ENCODE assay signal across 21 cellular contexts in the genomic region with DNA sequence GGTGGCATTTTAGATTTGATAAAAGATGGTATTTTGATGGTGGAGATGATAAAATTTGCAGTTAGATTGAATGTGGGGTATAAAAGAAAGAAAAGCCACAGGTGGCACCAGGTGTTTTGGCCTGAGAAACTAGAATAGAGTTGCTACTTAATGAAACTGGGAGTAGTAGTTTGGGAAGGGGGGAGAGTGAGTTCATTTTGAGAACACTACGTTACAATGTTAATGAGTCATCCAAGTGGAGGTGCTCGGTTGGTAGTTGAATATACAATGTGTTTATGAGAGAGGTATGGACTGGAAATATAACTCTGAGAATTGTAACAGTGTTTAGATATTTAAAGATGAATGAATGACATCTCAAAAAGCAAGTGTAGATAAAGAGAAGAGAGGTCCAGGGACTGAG. TPM values are rescaled to one million over a fixed set of nuclear protein-coding genes. Genes with fewer than 3 reads are reported as not detected.
DNase-seq lines count a peak whose midpoint lies in the region; ATAC-seq, FAIRE-seq and TF ChIP-seq lines count a peak whose summit lies in the region.
"Had no signal": no experiment of that assay in that cellular context is flagged by ENCODE, and none has a peak within 500 bp of the region (broad histone marks: within the 10 kb centered on the region; RNA-seq: fewer than 3 reads in every experiment).

No MANE protein-coding gene starts in this region.

- DNase-seq in activated CD4-positive, alpha-beta T cell treated with anti-CD3 and anti-CD28 coated beads for 36 hours = no peak
- no peak for DNase-seq in activated CD4-positive, alpha-beta T cell treated with anti-CD3 and anti-CD28 coated beads, Interleukin-2, amount 50 U/mL, for 48 hours
- DNase-seq in GM19239 (ENCODE audit: insufficient read length, low spot score) (no peak), epithelial cell of esophagus (ENCODE audit: low read depth) (peak; percentile 9), GM03348 (ENCODE audit: low spot score) (no peak), kidney tubule cell (ENCODE audit: low spot score) (no peak)
- DNase-seq: 8988T; C1 segment of cervical spinal cord; DMS153; EL; NCI-H1048; NCI-H146; NCI-H2081 treated with DMSO at 0.1 percent for 48 hours; NCI-H226; NCI-H526 treated with DMSO at 0.1 percent for 48 hours; NK-92 treated with Interleukin-12 subunit alpha and Interleukin-12 subunit beta, amount 100 ng/mL, for 24 hours; OCI-M1; RPMI8226 had no signal

- H3K36me3 Mint-ChIP-seq in activated CD4-positive, alpha-beta T cell treated with anti-CD3 and anti-CD28 coated beads for 36 hours (ENCODE audit: low read depth) = peaks cover 52% of the 10 kb centered on the region

- peaks cover 36% of the 10 kb centered on the region for H3K4me1 Mint-ChIP-seq in activated CD4-positive, alpha-beta T cell treated with anti-CD3 and anti-CD28 coated beads for 36 hours

- intact Hi-C loops in activated CD4-positive, alpha-beta T cell treated with anti-CD3 and anti-CD28 coated beads for 36 hours (cut with DNase I, micrococcal nuclease) = no loop called here

- no peak for TF ChIP-seq CTCF in epithelial cell of esophagus (IDR thresholded peaks at IDR 0.05; ENCODE audit: insufficient read depth, low read depth, low read length, missing control alignments)

- no peaks in the 10 kb centered on the region for H3K27me3 Mint-ChIP-seq in activated CD4-positive, alpha-beta T cell treated with anti-CD3 and anti-CD28 coated beads for 36 hours

- no peak overlapping the region for H3K4me3 ChIP-seq in epithelial cell of esophagus (ENCODE audit: low read length)

- FAIRE-seq in GM19239 (lab: Jason Lieb, UNC) = peak; percentile 47
- FAIRE-seq: HTR-8/SVneo had no signal

- no peaks in the 10 kb centered on the region for H3K9me3 Mint-ChIP-seq in activated CD4-positive, alpha-beta T cell treated with anti-CD3 and anti-CD28 coated beads for 36 hours (ENCODE audit: low read depth)

- H3K27ac Mint-ChIP-seq in activated CD4-positive, alpha-beta T cell treated with anti-CD3 and anti-CD28 coated beads for 36 hours = peak overlapping the region; percentile 4

- H3K4me3 Mint-ChIP-seq in activated CD4-positive, alpha-beta T cell treated with anti-CD3 and anti-CD28 coated beads for 36 hours = no peak overlapping the region

- CTCF ChIA-PET in activated CD4-positive, alpha-beta T cell treated with anti-CD3 and anti-CD28 coated beads for 36 hours (lab: Charles Lee) = interaction anchor here (1.0 to 1.8 kb wide), 3 partner anchors 11 to 133 kb away, joined by 3 to 8 read pairs (median 3); no protein-coding TSS in a partner anchor

- POLR2A ChIA-PET in activated CD4-positive, alpha-beta T cell treated with anti-CD3 and anti-CD28 coated beads for 36 hours (lab: Charles Lee) = no interaction called here

- peak; percentile 47 for ATAC-seq in activated CD4-positive, alpha-beta T cell treated with anti-CD3 and anti-CD28 coated beads for 36 hours
- peak; percentile 60 for ATAC-seq in HG03432 (IDR thresholded peaks at IDR 0.05; ENCODE audit: unreplicated experiment)
- ATAC-seq in HG02588 (IDR thresholded peaks at IDR 0.05; ENCODE audit: unreplicated experiment) = no peak

RNA-seq across cellular contexts. Expression of a gene that starts 26.4 kb away (rescaled TPM):
- total RNA-seq in activated CD4-positive, alpha-beta T cell treated with anti-CD3 and anti-CD28 coated beads for 36 hours = 10 to 100 TPM; 13.6 to 14.5 TPM
